In genomic region chr9:77474903-77475302, GRCh38 we compare ENCODE assay signal across 21 cellular contexts.
"Had no signal": no experiment of that assay in that cellular context is flagged by ENCODE, and none has a peak within 500 bp of the region (broad histone marks: within the 10 kb centered on the region; RNA-seq: fewer than 3 reads in every experiment).

No MANE protein-coding gene starts in this region.

- H3K4me3 Mint-ChIP-seq: dendritic cell treated with granulocyte-macrophage colony-stimulating factor and Interleukin-4, amounts not matched to agents 40 ng/mL and 50 ng/mL, for 4 days; memory B cell; stimulated activated naive B cell treated with anti-CD40 and anti-IgM and Interleukin-4, amounts not matched to agents 10 μg/mL and 1 μg/mL and 100 μg/mL, for 72 hours had no signal

- H3K9me3 ChIP-seq: sigmoid colon had no signal

- H3K4me3 ChIP-seq: heart right ventricle, sigmoid colon, smooth muscle cell, uterus had no signal

- ATAC-seq: stimulated activated naive B cell treated with anti-CD40 and anti-IgM and Interleukin-4, amounts not matched to agents 10 μg/mL and 1 μg/mL and 100 μg/mL, for 72 hours had no signal

- H3K27me3 Mint-ChIP-seq: dendritic cell treated with granulocyte-macrophage colony-stimulating factor and Interleukin-4, amounts not matched to agents 40 ng/mL and 50 ng/mL, for 4 days; memory B cell; stimulated activated naive B cell treated with anti-CD40 and anti-IgM and Interleukin-4, amounts not matched to agents 10 μg/mL and 1 μg/mL and 100 μg/mL, for 72 hours had no signal

- H3K4me2 ChIP-seq: smooth muscle cell had no signal

- DNase-seq: activated CD4-positive, alpha-beta T cell treated with anti-CD3 and anti-CD28 coated beads for 1 hour; activated CD8-positive, alpha-beta memory T cell treated with anti-CD3 and anti-CD28 coated beads, Interleukin-2, amount 50 U/mL, for 48 hours; activated gamma-delta T cell treated with Interleukin-2 at 50 U/mL for 16 hours; activated T-cell treated with anti-CD3 and anti-CD28 coated beads, Interleukin-2, amount 50 U/mL, for 48 hours; effector CD4-positive, alpha-beta T cell; erythroblast; foreskin fibroblast; heart right ventricle; islet precursor cell; left cardiac atrium; occipital lobe; retina; sigmoid colon; stimulated activated CD4-positive, alpha-beta T cell treated with anti-CD3 and anti-CD28 coated beads, Interleukin-15, amount 100 ng/mL, for 24 hours; stimulated activated naive B cell treated with anti-CD40 and anti-IgM and Interleukin-4, amounts not matched to agents 10 μg/mL and 1 μg/mL and 100 μg/mL, for 72 hours; T-helper 9 cell; trophoblast cell; uterus had no signal

- H3K36me3 ChIP-seq: heart right ventricle, sigmoid colon, uterus had no signal

- H3K27me3 ChIP-seq: heart right ventricle, sigmoid colon, uterus had no signal

- H3K36me3 Mint-ChIP-seq: memory B cell had no signal

- H3K27ac ChIP-seq: sigmoid colon, uterus had no signal

- H3K27ac Mint-ChIP-seq: dendritic cell treated with granulocyte-macrophage colony-stimulating factor and Interleukin-4, amounts not matched to agents 40 ng/mL and 50 ng/mL, for 4 days; memory B cell; stimulated activated naive B cell treated with anti-CD40 and anti-IgM and Interleukin-4, amounts not matched to agents 10 μg/mL and 1 μg/mL and 100 μg/mL, for 72 hours had no signal

- H3K4me1 ChIP-seq: sigmoid colon, uterus had no signal
